In the genomic region with DNA sequence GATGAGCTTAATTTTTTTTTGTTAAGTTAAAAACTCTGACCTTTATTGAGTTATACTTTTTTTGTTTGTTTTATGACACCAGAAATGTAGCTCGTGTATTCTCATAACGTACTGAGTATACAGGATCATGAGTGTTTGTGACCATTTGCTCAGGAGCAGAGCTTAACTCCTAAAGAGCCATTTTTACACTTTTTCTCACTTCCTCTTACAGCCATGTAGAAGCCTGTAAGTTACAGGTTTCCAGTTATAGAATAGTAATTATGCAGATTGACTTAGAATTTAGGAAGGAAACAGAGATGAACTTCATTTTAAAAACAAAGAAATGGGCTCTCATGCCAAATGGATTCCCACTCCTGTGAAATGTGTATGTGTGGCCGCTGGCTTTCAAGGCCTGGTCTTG, we compare ENCODE assay signal across 22 cellular contexts.
"Had no signal": no experiment of that assay in that cellular context is flagged by ENCODE, and none has a peak within 500 bp of the region (broad histone marks: within the 10 kb centered on the region; RNA-seq: fewer than 3 reads in every experiment).

No MANE protein-coding gene starts in this region.

- H3K4me3 Mint-ChIP-seq: activated naive CD8-positive, alpha-beta T cell; activated T-cell treated with anti-CD3 and anti-CD28 coated beads, Interleukin-2, amount 50 U/mL, for 4 hours; mesothelial cell of epicardium; nephron had no signal

- H3K9me3 ChIP-seq: adrenal gland, left ventricle myocardium inferior, neutrophil, transverse colon had no signal

- H3K4me3 ChIP-seq: adrenal gland, left ventricle myocardium inferior, transverse colon had no signal

- H3K9ac ChIP-seq: parathyroid adenoma had no signal

- H3K79me2 ChIP-seq: parathyroid adenoma had no signal

- DNase-seq: activated CD4-positive, alpha-beta T cell treated with anti-CD3 and anti-CD28 coated beads for 4 hours; activated CD4-positive, alpha-beta T cell treated with anti-CD3 and anti-CD28 coated beads, Interleukin-2, amount 50 U/mL, for 48 hours; activated CD4-positive, CD25-positive, alpha-beta regulatory T cell; activated CD8-positive, alpha-beta memory T cell treated with anti-CD3 and anti-CD28 coated beads, Interleukin-2, amount 50 U/mL, for 48 hours; activated naive CD4-positive, alpha-beta T cell; activated T-cell treated with anti-CD3 and anti-CD28 coated beads, Interleukin-2, amount 50 U/mL, for 4 hours; adrenal gland; central memory CD4-positive, alpha-beta T cell; dermis blood vessel endothelial cell; effector CD8-positive, alpha-beta T cell; erythroblast; left ventricle myocardium inferior; right cardiac atrium; stimulated activated CD4-positive, alpha-beta T cell treated with anti-CD3 and anti-CD28 coated beads, Interleukin-12 subunit alpha, Interleukin-12 subunit beta, amount 100 ng/mL, for 4 hours; T-helper 9 cell; transverse colon had no signal

- H3K36me3 ChIP-seq: adrenal gland, left ventricle myocardium inferior had no signal

- H3K27ac ChIP-seq: adrenal gland, left ventricle myocardium inferior, neutrophil, parathyroid adenoma, transverse colon had no signal

- H3K27me3 ChIP-seq: adrenal gland, neutrophil, transverse colon had no signal

- H3K9me3 Mint-ChIP-seq: activated T-cell treated with anti-CD3 and anti-CD28 coated beads, Interleukin-2, amount 50 U/mL, for 4 hours; activated T-helper 2 cell treated with anti-CD3 and anti-CD28 coated beads, Interferon-gamma antibody, Interleukin-2, Interleukin-4, amounts not matched to agents 10 μg/mL and 5 μg/mL and 100 μg/mL, durations not matched to agents 14 hours and 24 hours and 36 hours; mesothelial cell of epicardium; nephron had no signal

- H3K27me3 Mint-ChIP-seq: activated naive CD8-positive, alpha-beta T cell had no signal

- H3K4me1 ChIP-seq: left ventricle myocardium inferior, parathyroid adenoma had no signal

- H2AFZ ChIP-seq: parathyroid adenoma had no signal

- H3K27ac Mint-ChIP-seq: activated naive CD8-positive, alpha-beta T cell; activated T-helper 2 cell treated with anti-CD3 and anti-CD28 coated beads, Interferon-gamma antibody, Interleukin-2, Interleukin-4, amounts not matched to agents 10 μg/mL and 5 μg/mL and 100 μg/mL, durations not matched to agents 14 hours and 24 hours and 36 hours; mesothelial cell of epicardium; nephron had no signal

- ATAC-seq: activated T-cell treated with anti-CD3 and anti-CD28 coated beads, Interleukin-2, amount 50 U/mL, for 4 hours; right cardiac atrium had no signal
